Comparison of ENCODE assay signal across 5 cellular contexts in genomic region chrX:43733699-43734098, GRCh38.
"Had no signal": no experiment of that assay in that cellular context is flagged by ENCODE, and none has a peak within 500 bp of the region (broad histone marks: within the 10 kb centered on the region; RNA-seq: fewer than 3 reads in every experiment).

No MANE protein-coding gene starts in this region.

- DNase-seq: H9, HCEC 1CT, IMR-90 had no signal

- ATAC-seq: GM23338, K562 had no signal
